17 cellular contexts compared by ENCODE assay signal in genomic region chr16:48971571-48972071, GRCh38.
A peak's percentile ranks its signal among the peaks of the same experiment; 100 is the strongest.
DNase-seq lines count a peak whose midpoint lies in the region; ATAC-seq lines count a peak whose summit lies in the region.
"Had no signal": no experiment of that assay in that cellular context is flagged by ENCODE, and none has a peak within 500 bp of the region (broad histone marks: within the 10 kb centered on the region; RNA-seq: fewer than 3 reads in every experiment).

No MANE protein-coding gene starts in this region.

- H3K27ac Mint-ChIP-seq in activated T-cell treated with anti-CD3 and anti-CD28 coated beads, Interleukin-2, amount 50 U/mL, for 72 hours: no peak overlapping the region
- H3K27ac Mint-ChIP-seq: activated CD8-positive, alpha-beta memory T cell treated with anti-CD3 and anti-CD28 coated beads, Interleukin-2, amount 10 ng/mL, durations not matched to agents 7 days and 5 days; effector memory CD8-positive, alpha-beta T cell had no signal

- no peaks in the 10 kb centered on the region for H3K36me3 ChIP-seq in BLaER1 treated with 17β-estradiol and CSF1 and Interleukin-3, amounts not matched to agents 10 nM and 100 nM
- H3K36me3 ChIP-seq: brain microvascular endothelial cell, gastrocnemius medialis had no signal

- no peaks in the 10 kb centered on the region for H3K4me1 Mint-ChIP-seq in activated T-cell treated with anti-CD3 and anti-CD28 coated beads, Interleukin-2, amount 50 U/mL, for 72 hours (ENCODE audit: low read depth)
- H3K4me1 Mint-ChIP-seq: activated CD8-positive, alpha-beta memory T cell treated with anti-CD3 and anti-CD28 coated beads, Interleukin-2, amount 10 ng/mL, durations not matched to agents 7 days and 5 days had no signal

- peaks cover 0 to 16% (median 12%) of the 10 kb centered on the region in 10 experiments; a peak in 16 of 20 replicates for H3K4me1 ChIP-seq in BLaER1 treated with 17β-estradiol and CSF1 and Interleukin-3, amounts not matched to agents 10 nM and 100 nM
- H3K4me1 ChIP-seq: gastrocnemius medialis had no signal

- DNase-seq in HT1080 (ENCODE audit: low read depth) (peak; percentile 74), RPMI7951 (ENCODE audit: low read depth) (peak; percentile 26), kidney tubule cell (ENCODE audit: low spot score) (peak; percentile 33)
- DNase-seq in activated T-cell treated with anti-CD3 and anti-CD28 coated beads, Interleukin-2, amount 50 U/mL, for 72 hours: no peak
- no peak for DNase-seq in activated CD4-positive, CD25-positive, alpha-beta regulatory T cell treated with anti-CD3 and anti-CD28 coated beads, Interleukin-2, amount 50 U/mL, for 72 hours
- DNase-seq: activated CD8-positive, alpha-beta memory T cell treated with anti-CD3 and anti-CD28 coated beads, Interleukin-2, amount 10 ng/mL, durations not matched to agents 7 days and 5 days; activated naive CD4-positive, alpha-beta T cell treated with anti-CD3 and anti-CD28 coated beads, Interleukin-2, amount 50 U/mL, for 16 hours; brain microvascular endothelial cell; effector memory CD8-positive, alpha-beta T cell; gastrocnemius medialis; kidney glomerular epithelial cell; NCI-H1092; NK-92 treated with Interleukin-12 subunit alpha and Interleukin-12 subunit beta, amount 100 ng/mL, for 24 hours; posterior cingulate gyrus had no signal

- H3K27me3 ChIP-seq in BLaER1 treated with 17β-estradiol and CSF1 and Interleukin-3, amounts not matched to agents 10 nM and 100 nM: no peaks in the 10 kb centered on the region
- H3K27me3 ChIP-seq: brain microvascular endothelial cell, gastrocnemius medialis had no signal

- no peak overlapping the region for H3K4me3 Mint-ChIP-seq in activated T-cell treated with anti-CD3 and anti-CD28 coated beads, Interleukin-2, amount 50 U/mL, for 72 hours
- H3K4me3 Mint-ChIP-seq: activated CD8-positive, alpha-beta memory T cell treated with anti-CD3 and anti-CD28 coated beads, Interleukin-2, amount 10 ng/mL, durations not matched to agents 7 days and 5 days; effector memory CD8-positive, alpha-beta T cell had no signal

- H3K9ac ChIP-seq in BLaER1 treated with 17β-estradiol and CSF1 and Interleukin-3, amounts not matched to agents 10 nM and 100 nM: 0 out of 22 replicates have a peak overlapping the region, but pooled peaks of 1 of the 11 experiments have one; percentile 11

- no peak overlapping the region for H3K27ac ChIP-seq in BLaER1 treated with 17β-estradiol and CSF1 and Interleukin-3, amounts not matched to agents 10 nM and 100 nM
- H3K27ac ChIP-seq: brain microvascular endothelial cell, gastrocnemius medialis had no signal

- H3K36me3 Mint-ChIP-seq in activated T-cell treated with anti-CD3 and anti-CD28 coated beads, Interleukin-2, amount 50 U/mL, for 72 hours (ENCODE audit: insufficient read depth in 2 of 2): peaks cover 0 to 2% of the 10 kb centered on the region in 2 donors
- H3K36me3 Mint-ChIP-seq: activated CD8-positive, alpha-beta memory T cell treated with anti-CD3 and anti-CD28 coated beads, Interleukin-2, amount 10 ng/mL, durations not matched to agents 7 days and 5 days had no signal

- peaks cover 0 to 2% (median 0%) of the 10 kb centered on the region in 11 experiments; a peak in 3 of 22 replicates for H3K9me3 ChIP-seq in BLaER1 treated with 17β-estradiol and CSF1 and Interleukin-3, amounts not matched to agents 10 nM and 100 nM (replicated peaks in 1 of 11)
- H3K9me3 ChIP-seq: gastrocnemius medialis had no signal

- no peaks in the 10 kb centered on the region for H3K27me3 Mint-ChIP-seq in activated T-cell treated with anti-CD3 and anti-CD28 coated beads, Interleukin-2, amount 50 U/mL, for 72 hours (ENCODE audit: low read depth)
- H3K27me3 Mint-ChIP-seq: activated CD8-positive, alpha-beta memory T cell treated with anti-CD3 and anti-CD28 coated beads, Interleukin-2, amount 10 ng/mL, durations not matched to agents 7 days and 5 days; effector memory CD8-positive, alpha-beta T cell had no signal

- H4K20me1 ChIP-seq in BLaER1 treated with 17β-estradiol and CSF1 and Interleukin-3, amounts not matched to agents 10 nM and 100 nM: no peaks in the 10 kb centered on the region

- H3K4me2 ChIP-seq in BLaER1 treated with 17β-estradiol and CSF1 and Interleukin-3, amounts not matched to agents 10 nM and 100 nM: peak overlapping the region in 8 of 11 experiments; percentile 21 to 46 (median 40); a peak in 14 of 22 replicates

- ATAC-seq in activated T-cell treated with anti-CD3 and anti-CD28 coated beads, Interleukin-2, amount 50 U/mL, for 72 hours (replicated peaks in 1 of 2): no peak
- ATAC-seq in GM21526 (IDR thresholded peaks at IDR 0.05; ENCODE audit: low FRiP score, unreplicated experiment): no peak
- ATAC-seq in GM21515 (IDR thresholded peaks at IDR 0.05; ENCODE audit: unreplicated experiment): no peak
- ATAC-seq: activated CD8-positive, alpha-beta memory T cell treated with anti-CD3 and anti-CD28 coated beads, Interleukin-2, amount 10 ng/mL, durations not matched to agents 7 days and 5 days; effector memory CD8-positive, alpha-beta T cell; gastrocnemius medialis had no signal

- peaks cover 2 to 4% of the 10 kb centered on the region in 2 donors for H3K9me3 Mint-ChIP-seq in activated T-cell treated with anti-CD3 and anti-CD28 coated beads, Interleukin-2, amount 50 U/mL, for 72 hours

- no peak overlapping the region for H3K4me3 ChIP-seq in BLaER1 treated with 17β-estradiol and CSF1 and Interleukin-3, amounts not matched to agents 10 nM and 100 nM
- H3K4me3 ChIP-seq: gastrocnemius medialis had no signal

Comparison
In these comparisons a context has a peak if more than half of its experiments do, and no peak if none do; other contexts are left out.
1. DNase-seq: peak in HT1080 (single experiment), RPMI7951 (single experiment) and kidney tubule cell (single experiment); none in activated T-cell treated with anti-CD3 and anti-CD28 coated beads, Interleukin-2, amount 50 U/mL, for 72 hours (0 of 2) and activated CD4-positive, CD25-positive, alpha-beta regulatory T cell treated with anti-CD3 and anti-CD28 coated beads, Interleukin-2, amount 50 U/mL, for 72 hours (single experiment).